In genomic region chr17:59618894-59619312, GRCh38 we compare ENCODE assay signal across 1 cellular context.
A peak's percentile ranks its signal among the peaks of the same experiment; 100 is the strongest.
TF ChIP-seq lines count a peak whose summit lies in the region.

No MANE protein-coding gene starts in this region.

TF ChIP-seq in HepG2, 621 proteins besides CTCF, POLR2A, EP300 and RAD21 (continued from another document and continues in another):
- TF ChIP-seq GABPA (IDR thresholded peaks at IDR 0.05; ENCODE audit: low read depth, low read length) (no peak), GABPA (CRISPR knock-in tag; IDR thresholded peaks at IDR 0.05; ENCODE audit: low read depth) (no peak), ZNF503 (CRISPR knock-in tag; IDR thresholded peaks at IDR 0.05) (no peak), BCLAF1 (IDR thresholded peaks at IDR 0.05) (no peak), ZNF512 (CRISPR knock-in tag; IDR thresholded peaks at IDR 0.05) (no peak), ATF3 (CRISPR knock-in tag; IDR thresholded peaks at IDR 0.05) (no peak), ZNF18 (CRISPR knock-in tag; IDR thresholded peaks at IDR 0.05; ENCODE audit: insufficient replicate concordance) (no peak), THAP11 (CRISPR knock-in tag; IDR thresholded peaks at IDR 0.05) (no peak), KMT2B (CRISPR knock-in tag; IDR thresholded peaks at IDR 0.05) (no peak), ZNF576 (CRISPR knock-in tag; IDR thresholded peaks at IDR 0.05) (no peak), ELF1 (CRISPR knock-in tag; IDR thresholded peaks at IDR 0.05) (no peak), FOSL2 (CRISPR knock-in tag; IDR thresholded peaks at IDR 0.05) (no peak), KDM1A (CRISPR knock-in tag; IDR thresholded peaks at IDR 0.05) (no peak), E2F2 (CRISPR knock-in tag; IDR thresholded peaks at IDR 0.05; ENCODE audit: borderline replicate concordance) (no peak), ZNF256 (CRISPR knock-in tag; conservative IDR thresholded peaks at IDR 0.05) (no peak; the same call in 1 of the 2 replicates), ZNF644 (CRISPR knock-in tag; IDR thresholded peaks at IDR 0.05; ENCODE audit: low read depth) (no peak), MAFF (IDR thresholded peaks at IDR 0.05; ENCODE audit: low read depth, low read length) (no peak), HMG20B (CRISPR knock-in tag; conservative IDR thresholded peaks at IDR 0.05) (no peak), TOE1 (CRISPR knock-in tag; IDR thresholded peaks at IDR 0.05) (no peak), ZNF235 (CRISPR knock-in tag; IDR thresholded peaks at IDR 0.05; ENCODE audit: borderline replicate concordance) (0 out of 2 replicates have a peak, but pooled peaks have one; percentile 7), NFYB (CRISPR knock-in tag; IDR thresholded peaks at IDR 0.05) (no peak), SIN3A (IDR thresholded peaks at IDR 0.05; ENCODE audit: borderline replicate concordance, low read depth, low read length) (peak; percentile 94; the same call in 1 of the 2 replicates), SOX5 (CRISPR knock-in tag; IDR thresholded peaks at IDR 0.05; ENCODE audit: borderline replicate concordance) (no peak), FOXK2 (IDR thresholded peaks at IDR 0.05) (no peak), ZNF556 (CRISPR knock-in tag; IDR thresholded peaks at IDR 0.05; ENCODE audit: borderline replicate concordance) (no peak), DRAP1 (CRISPR knock-in tag; IDR thresholded peaks at IDR 0.05) (no peak; the same call in 1 of the 2 replicates), MATR3 (CRISPR knock-in tag; IDR thresholded peaks at IDR 0.05) (no peak), POLR2AphosphoS2 (IDR thresholded peaks at IDR 0.05; ENCODE audit: low read depth, low read length) (peak; percentile 61; the same call in 1 of the 2 replicates), DR1 (CRISPR knock-in tag; IDR thresholded peaks at IDR 0.05) (peak; percentile 62; the same call in 1 of the 2 replicates), NFE2L2 (IDR thresholded peaks at IDR 0.05; ENCODE audit: low read length) (no peak), NONO (IDR thresholded peaks at IDR 0.05) (no peak), NONO (CRISPR knock-in tag; conservative IDR thresholded peaks at IDR 0.05) (peak; percentile 10; the same call in 1 of the 2 replicates), ZNF784 (CRISPR knock-in tag; IDR thresholded peaks at IDR 0.05; ENCODE audit: borderline replicate concordance) (no peak), ZNF720 (CRISPR knock-in tag; IDR thresholded peaks at IDR 0.05) (no peak), PLSCR1 (CRISPR knock-in tag; IDR thresholded peaks at IDR 0.05; ENCODE audit: borderline replicate concordance) (no peak), RXRB (CRISPR knock-in tag; IDR thresholded peaks at IDR 0.05; ENCODE audit: borderline replicate concordance) (no peak), ISL2 (CRISPR knock-in tag; IDR thresholded peaks at IDR 0.05) (no peak), ERF (CRISPR knock-in tag; IDR thresholded peaks at IDR 0.05) (no peak), FOXJ3 (CRISPR knock-in tag; IDR thresholded peaks at IDR 0.05; ENCODE audit: borderline replicate concordance) (no peak; the same call in 1 of the 2 replicates), MIXL1 (CRISPR knock-in tag; IDR thresholded peaks at IDR 0.05) (no peak), ZNF850 (CRISPR knock-in tag; conservative IDR thresholded peaks at IDR 0.05) (no peak), HNRNPL (IDR thresholded peaks at IDR 0.05; ENCODE audit: low read depth, low read length) (no peak), SALL2 (CRISPR knock-in tag; IDR thresholded peaks at IDR 0.05) (no peak), ZFP62 (CRISPR knock-in tag; IDR thresholded peaks at IDR 0.05) (no peak), NFATC3 (CRISPR knock-in tag; IDR thresholded peaks at IDR 0.05) (0 out of 2 replicates have a peak, but pooled peaks have one; percentile 8), ZNF44 (CRISPR knock-in tag; IDR thresholded peaks at IDR 0.05) (no peak), ZNF724P (CRISPR knock-in tag; IDR thresholded peaks at IDR 0.05; ENCODE audit: borderline replicate concordance) (no peak), ZSCAN21 (CRISPR knock-in tag; IDR thresholded peaks at IDR 0.05; ENCODE audit: borderline replicate concordance) (no peak), AFF4 (CRISPR knock-in tag; IDR thresholded peaks at IDR 0.05) (peak; percentile 67), ZNF136 (CRISPR knock-in tag; IDR thresholded peaks at IDR 0.05; ENCODE audit: low read depth) (no peak), ZNF343 (CRISPR knock-in tag; IDR thresholded peaks at IDR 0.05) (no peak), SMARCE1 (IDR thresholded peaks at IDR 0.05; ENCODE audit: borderline replicate concordance) (no peak), NFYC (CRISPR knock-in tag; IDR thresholded peaks at IDR 0.05) (no peak), ZFP91 (CRISPR knock-in tag; IDR thresholded peaks at IDR 0.05; ENCODE audit: borderline replicate concordance) (no peak)
